ENCODE assay signal across 17 cellular contexts in genomic region chr13:43072394-43072793, GRCh38. TPM values are rescaled to one million over a fixed set of nuclear protein-coding genes. Genes with fewer than 3 reads are reported as not detected.
A peak's percentile ranks its signal among the peaks of the same experiment; 100 is the strongest.
DNase-seq lines count a peak whose midpoint lies in the region; ATAC-seq and TF ChIP-seq lines count a peak whose summit lies in the region.
"Had no signal": no experiment of that assay in that cellular context is flagged by ENCODE, and none has a peak within 500 bp of the region (broad histone marks: within the 10 kb centered on the region; RNA-seq: fewer than 3 reads in every experiment).

No MANE protein-coding gene starts in this region.

- H3K9ac ChIP-seq in endodermal cell (ENCODE audit: extremely low read depth, low read length, poor library complexity, severe bottlenecking) (no peak overlapping the region), mesenchymal stem cell (ENCODE audit: low read length) (no peak overlapping the region)

- peak overlapping the region; percentile 34 for H3K4me3 Mint-ChIP-seq in endodermal cell
- H3K4me3 Mint-ChIP-seq: activated naive CD8-positive, alpha-beta T cell treated with anti-CD3 and anti-CD28 coated beads for 36 hours had no signal

- no peak overlapping the region for H2BK120ac ChIP-seq in mesenchymal stem cell (ENCODE audit: low read depth, low read length)

- no peak overlapping the region for H4K91ac ChIP-seq in mesenchymal stem cell (ENCODE audit: low read length)

- H3K9me2 ChIP-seq in OCI-LY7 (ENCODE audit: insufficient read depth, low read length): no peaks in the 10 kb centered on the region

- no peaks in the 10 kb centered on the region for H3K79me1 ChIP-seq in mesenchymal stem cell (replicated peaks; ENCODE audit: low read length, poor library complexity, severe bottlenecking)

- TF ChIP-seq EP300 in tibial nerve (IDR thresholded peaks at IDR 0.05): peak in 1 of 2 donors; percentile 19

- H2AK5ac ChIP-seq in mesenchymal stem cell (ENCODE audit: low read length, severe bottlenecking): no peak overlapping the region

- H2BK12ac ChIP-seq in mesenchymal stem cell (ENCODE audit: low read length in 2 of 2): no peak overlapping the region

- H3K14ac ChIP-seq in mesenchymal stem cell (ENCODE audit: low read length in 2 of 2): no peak overlapping the region

- no peaks in the 10 kb centered on the region for H3K79me2 ChIP-seq in OCI-LY7 (ENCODE audit: insufficient read depth, low read depth, low read length)

- H3K27ac Mint-ChIP-seq in endodermal cell: peak overlapping the region; percentile 92
- H3K27ac Mint-ChIP-seq: activated naive CD8-positive, alpha-beta T cell treated with anti-CD3 and anti-CD28 coated beads for 36 hours had no signal

- no peak overlapping the region for H3K18ac ChIP-seq in mesenchymal stem cell (ENCODE audit: low read depth in 1 of 2, low read length in 2 of 2)

- H3K27me3 ChIP-seq in right atrium auricular region (no peaks in the 10 kb centered on the region), endodermal cell (ENCODE audit: control insufficient read depth, insufficient read depth, low read length, poor library complexity, severe bottlenecking) (no peaks in the 10 kb centered on the region), mesenchymal stem cell (ENCODE audit: control insufficient read depth in 1 of 2, insufficient read depth in 1 of 2, low read length in 2 of 2) (no peaks in the 10 kb centered on the region), tibial nerve (no peaks in the 10 kb centered on the region)
- H3K27me3 ChIP-seq: MG63, suprapubic skin had no signal

- no peaks in the 10 kb centered on the region for H3K27me3 Mint-ChIP-seq in endodermal cell (ENCODE audit: insufficient read depth)
- H3K27me3 Mint-ChIP-seq: activated naive CD8-positive, alpha-beta T cell treated with anti-CD3 and anti-CD28 coated beads for 36 hours had no signal

- H4K8ac ChIP-seq in mesenchymal stem cell (ENCODE audit: low read length): no peak overlapping the region

- H3K36me3 ChIP-seq in right atrium auricular region (no peaks in the 10 kb centered on the region), endodermal cell (ENCODE audit: control insufficient read depth, insufficient read depth, low read length) (peaks cover 97% of the 10 kb centered on the region), mesenchymal stem cell (ENCODE audit: control insufficient read depth in 1 of 2, insufficient read depth in 2 of 2, low read depth in 1 of 2, low read length in 2 of 2) (peaks cover 0 to 38% of the 10 kb centered on the region in 2 experiments), tibial nerve (peaks cover 0 to 26% (median 0%) of the 10 kb centered on the region in 3 donors), OCI-LY7 (ENCODE audit: insufficient read depth, low read length) (no peaks in the 10 kb centered on the region)
- H3K36me3 ChIP-seq: prostate gland had no signal

- CTCF ChIA-PET in OCI-LY7 (lab: Charles Lee; ENCODE audit: unreplicated experiment): no interaction called here

- intact Hi-C loops in Right ventricle myocardium inferior (cut with DNase I) (no loop called here), OCI-LY7 (cut with micrococcal nuclease; ENCODE audit: unreplicated experiment) (no loop called here)

- no peak for TF ChIP-seq CTCF in right atrium auricular region (IDR thresholded peaks at IDR 0.05)
- TF ChIP-seq CTCF in endodermal cell (conservative IDR thresholded peaks at IDR 0.05): no peak
- TF ChIP-seq CTCF in tibial nerve (IDR thresholded peaks at IDR 0.05): no peak
- no peak for TF ChIP-seq CTCF in OCI-LY7 (conservative IDR thresholded peaks at IDR 0.05; ENCODE audit: low read length)

- no peaks in the 10 kb centered on the region for H3K9me3 ChIP-seq in right atrium auricular region
- H3K9me3 ChIP-seq in endodermal cell (ENCODE audit: control insufficient read depth, low read length): no peaks in the 10 kb centered on the region
- H3K9me3 ChIP-seq in mesenchymal stem cell (ENCODE audit: control insufficient read depth, low read length): no peaks in the 10 kb centered on the region
- no peaks in the 10 kb centered on the region for H3K9me3 ChIP-seq in tibial nerve
- no peaks in the 10 kb centered on the region for H3K9me3 ChIP-seq in OCI-LY7 (ENCODE audit: low read length)
- H3K9me3 ChIP-seq: MG63, prostate gland, suprapubic skin had no signal

- H2BK15ac ChIP-seq in mesenchymal stem cell (ENCODE audit: low read depth, poor library complexity, severe bottlenecking): no peak overlapping the region

- peaks cover 33% of the 10 kb centered on the region for H3K36me3 Mint-ChIP-seq in endodermal cell (ENCODE audit: low read depth)

- no peak for TF ChIP-seq POLR2A in tibial nerve (IDR thresholded peaks at IDR 0.05)

- no peak overlapping the region for H3K4ac ChIP-seq in mesenchymal stem cell (ENCODE audit: low read depth in 1 of 2, low read length in 2 of 2)

- H4K20me1 ChIP-seq in OCI-LY7 (ENCODE audit: insufficient read depth, low read length): no peaks in the 10 kb centered on the region

- no peak overlapping the region for H3K27ac ChIP-seq in right atrium auricular region
- no peak overlapping the region for H3K27ac ChIP-seq in endodermal cell (ENCODE audit: low read depth, low read length)
- H3K27ac ChIP-seq in mesenchymal stem cell (ENCODE audit: low read length, poor library complexity, severe bottlenecking): no peak overlapping the region
- no peak overlapping the region for H3K27ac ChIP-seq in tibial nerve
- no peak overlapping the region for H3K27ac ChIP-seq in OCI-LY7 (ENCODE audit: low read depth, low read length, poor library complexity, severe bottlenecking)
- H3K27ac ChIP-seq: prostate gland, suprapubic skin had no signal

- H2AFZ ChIP-seq in mesenchymal stem cell (ENCODE audit: low read depth, low read length) (no peak overlapping the region), OCI-LY7 (ENCODE audit: low read length) (no peak overlapping the region)

- H3K4me1 ChIP-seq in right atrium auricular region (peaks cover 0 to 6% of the 10 kb centered on the region in 2 donors), endodermal cell (ENCODE audit: control insufficient read depth, insufficient read depth, low read length) (no peaks in the 10 kb centered on the region), mesenchymal stem cell (ENCODE audit: control insufficient read depth, insufficient read depth, low read depth, low read length) (no peaks in the 10 kb centered on the region), tibial nerve (peaks cover 0 to 13% (median 0%) of the 10 kb centered on the region in 4 donors), OCI-LY7 (ENCODE audit: insufficient read depth, low read length, poor library complexity, severe bottlenecking) (no peaks in the 10 kb centered on the region)
- H3K4me1 ChIP-seq: prostate gland, suprapubic skin had no signal

- H3K23ac ChIP-seq in mesenchymal stem cell (ENCODE audit: low read length in 2 of 2): no peak overlapping the region

- H3K4me3 ChIP-seq in right atrium auricular region (no peak overlapping the region), endodermal cell (ENCODE audit: low read length) (peak overlapping the region; percentile 61), mesenchymal stem cell (ENCODE audit: insufficient read depth in 1 of 2, low read depth in 1 of 2, low read length in 2 of 2) (no peak overlapping the region), tibial nerve (no peak overlapping the region), OCI-LY7 (ENCODE audit: low read depth, low read length, poor library complexity, severe bottlenecking) (no peak overlapping the region)
- H3K4me3 ChIP-seq: MG63, prostate gland, suprapubic skin had no signal

- POLR2A ChIA-PET in OCI-LY7 (lab: Charles Lee): interaction anchor here (1.2 kb wide), 1 partner anchor 13 kb away, joined by 3 read pairs; no protein-coding TSS in a partner anchor

- BruUV-seq in OCI-LY7 (replicated peaks; lab: Mats Ljungman, UMichigan): no TSS peak

- no peak overlapping the region for H3K4me2 ChIP-seq in mesenchymal stem cell (ENCODE audit: low read length, poor library complexity, severe bottlenecking)
- H3K4me2 ChIP-seq in OCI-LY7 (ENCODE audit: low read length): no peak overlapping the region

- no peak overlapping the region for H2BK5ac ChIP-seq in mesenchymal stem cell (ENCODE audit: low read depth, low read length, poor library complexity, severe bottlenecking)

- peaks cover 57% of the 10 kb centered on the region for H3K4me1 Mint-ChIP-seq in endodermal cell

- peak; percentile 44 for ATAC-seq in Right ventricle myocardium inferior

- DNase-seq in Right ventricle myocardium inferior (ENCODE audit: missing footprints) (peak; percentile 76), right atrium auricular region (ENCODE audit: low spot score) (no peak), endodermal cell (no peak), mesenchymal stem cell (peak; percentile 30), tibial nerve (ENCODE audit: low spot score in 2 of 2) (peak; percentile 46 to 63), amniotic stem cell (lab: John Stamatoyannopoulos, UW) (no peak), foreskin melanocyte (no peak), OCI-LY7 (ENCODE audit: low spot score) (no peak)
- DNase-seq: activated CD4-positive, CD25-positive, alpha-beta regulatory T cell treated with anti-CD3 and anti-CD28 coated beads, Interleukin-2, amount 50 U/mL, for 72 hours; activated naive CD8-positive, alpha-beta T cell treated with anti-CD3 and anti-CD28 coated beads for 36 hours; central memory CD4-positive, alpha-beta T cell; MG63; NCI-H2081; NCI-H774; T-helper 2 cell had no signal

- no peaks in the 10 kb centered on the region for H3K9me3 Mint-ChIP-seq in endodermal cell
- H3K9me3 Mint-ChIP-seq: activated naive CD8-positive, alpha-beta T cell treated with anti-CD3 and anti-CD28 coated beads for 36 hours had no signal

- 91% methylated on average over 5 of the region's 5 CpGs; no CpG with 5 or more reads in 1 of the 2 experiments for WGBS in endodermal cell (ENCODE audit: insufficient coverage in 1 of 2, insufficient read length in 1 of 2), 2 experiments
- WGBS in mesenchymal stem cell: 78% methylated on average over 5 of the region's 5 CpGs
- WGBS in tibial nerve, 2 donors: 84 to 85% methylated on average over 5 of the region's 5 CpGs

RNA-seq across cellular contexts. Expression of gene DNAJC15, which starts 49.0 kb away (rescaled TPM):
- total RNA-seq in Right ventricle myocardium inferior: 35.6 TPM
- total RNA-seq in right atrium auricular region: 10 to 100 TPM; 10.8 to 14.0 TPM
- total RNA-seq in endodermal cell: 10 to 100 TPM; 29.7 to 46.9 TPM
- 32.0 TPM for polyA plus RNA-seq in endodermal cell (2013, experiment 1 of 2)
- 29.6 TPM for polyA plus RNA-seq in endodermal cell (2013, experiment 2 of 2)
- polyA plus RNA-seq in mesenchymal stem cell (2013, experiment 1 of 2): 0.14 TPM
- 0.11 TPM for polyA plus RNA-seq in mesenchymal stem cell (2013, experiment 2 of 2)
- total RNA-seq in tibial nerve: 1 to 10 TPM; 3.7 to 9.2 (median 5.7) TPM
- 0.57 and 2.2 TPM in 2 replicates for total RNA-seq in OCI-LY7 (2014; rRNA removed; shearing (Covaris generic))
- not detected in 2 replicates for total RNA-seq in OCI-LY7 (2022)

Comparison
In these comparisons a context has a peak if more than half of its experiments do, and no peak if none do; other contexts are left out.
1. DNase-seq: peak in Right ventricle myocardium inferior (single experiment), mesenchymal stem cell (single experiment) and tibial nerve (2 of 2); none in right atrium auricular region (single experiment), endodermal cell (single experiment), amniotic stem cell (single experiment), foreskin melanocyte (single experiment) and OCI-LY7 (single experiment).